ENCODE assay signal across 15 cellular contexts in the genomic region with DNA sequence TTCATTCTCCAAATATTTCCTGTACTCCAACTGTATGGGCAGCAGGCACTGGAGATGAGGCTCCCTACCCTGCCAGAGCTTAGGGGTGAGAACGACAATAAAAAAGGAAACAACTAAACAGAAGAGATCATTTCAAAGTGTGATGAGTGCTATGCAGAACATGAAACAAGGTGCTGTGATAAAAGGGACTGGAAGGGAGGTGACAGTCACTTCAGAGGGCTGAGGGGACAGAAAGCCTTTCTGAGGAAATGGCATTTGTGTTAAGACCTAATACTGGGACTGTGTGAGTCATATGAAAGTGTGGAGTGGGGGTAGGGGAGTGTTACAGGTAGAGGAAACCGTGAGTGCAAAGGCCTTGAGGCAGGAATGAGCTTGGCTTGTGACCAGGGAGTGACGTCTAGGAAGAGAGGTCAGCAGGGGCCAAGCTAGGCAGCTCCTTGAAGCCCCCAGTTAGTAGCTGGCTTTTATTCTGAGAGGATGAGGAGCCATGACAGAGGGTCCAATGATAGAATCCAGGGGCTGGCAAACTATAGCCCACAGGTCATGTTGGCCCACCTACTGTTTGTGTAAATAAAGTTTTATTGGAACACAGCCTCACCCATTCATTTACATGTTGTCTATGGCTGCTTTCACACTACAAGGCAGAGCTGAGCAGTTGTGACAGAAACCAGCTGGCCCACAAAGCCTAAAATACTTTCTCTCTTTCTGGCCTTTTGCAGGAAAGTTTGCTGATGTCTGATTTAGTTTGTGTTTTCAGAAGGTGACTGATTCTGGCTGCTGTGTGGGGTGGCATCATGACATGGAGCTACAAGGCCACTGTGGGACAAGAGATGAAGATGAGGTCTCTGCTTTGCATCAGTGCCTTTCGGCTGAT. TPM values are rescaled to one million over a fixed set of nuclear protein-coding genes. Genes with fewer than 3 reads are reported as not detected.
DNase-seq lines count a peak whose midpoint lies in the region; ATAC-seq and TF ChIP-seq lines count a peak whose summit lies in the region.
"Had no signal": no experiment of that assay in that cellular context is flagged by ENCODE, and none has a peak within 500 bp of the region (broad histone marks: within the 10 kb centered on the region; RNA-seq: fewer than 3 reads in every experiment).

No MANE protein-coding gene starts in this region.

- peaks cover 9 to 12% of the 10 kb centered on the region in 2 donors for H3K4me1 ChIP-seq in lung (ENCODE audit: control insufficient read depth in 2 of 2, insufficient read depth in 2 of 2, low read length in 2 of 2)
- H3K4me1 ChIP-seq: tibial artery had no signal

- H3K27ac Mint-ChIP-seq in type B pancreatic cell = peak overlapping the region; percentile 77
- H3K27ac Mint-ChIP-seq in activated naive CD4-positive, alpha-beta T cell treated with anti-CD3 and anti-CD28 coated beads for 36 hours = no peak overlapping the region
- H3K27ac Mint-ChIP-seq: naive thymus-derived CD8-positive, alpha-beta T cell had no signal

- H3K27me3 Mint-ChIP-seq in activated T-cell treated with anti-CD3 and anti-CD28 coated beads, Interleukin-2, amount 50 U/mL, for 4 hours (ENCODE audit: low read depth) = peaks cover 44% of the 10 kb centered on the region
- no peaks in the 10 kb centered on the region for H3K27me3 Mint-ChIP-seq in type B pancreatic cell
- peaks cover 19% of the 10 kb centered on the region for H3K27me3 Mint-ChIP-seq in activated naive CD4-positive, alpha-beta T cell treated with anti-CD3 and anti-CD28 coated beads for 36 hours (ENCODE audit: low read depth)

- TF ChIP-seq CTCF in epithelial cell of esophagus (IDR thresholded peaks at IDR 0.05; ENCODE audit: insufficient read depth, low read depth, low read length, missing control alignments) = no peak
- TF ChIP-seq CTCF in lung (IDR thresholded peaks at IDR 0.05; ENCODE audit: control extremely low read depth, extremely low read depth) = no peak
- no peak for TF ChIP-seq CTCF in type B pancreatic cell (conservative IDR thresholded peaks at IDR 0.05)

- H3K4me3 Mint-ChIP-seq in activated T-cell treated with anti-CD3 and anti-CD28 coated beads, Interleukin-2, amount 50 U/mL, for 4 hours = no peak overlapping the region
- H3K4me3 Mint-ChIP-seq in type B pancreatic cell = peak overlapping the region; percentile 14
- H3K4me3 Mint-ChIP-seq in activated naive CD4-positive, alpha-beta T cell treated with anti-CD3 and anti-CD28 coated beads for 36 hours = no peak overlapping the region
- H3K4me3 Mint-ChIP-seq: naive thymus-derived CD8-positive, alpha-beta T cell had no signal

- H3K4me1 Mint-ChIP-seq in activated T-cell treated with anti-CD3 and anti-CD28 coated beads, Interleukin-2, amount 50 U/mL, for 4 hours (ENCODE audit: low read depth) = peaks cover 3% of the 10 kb centered on the region
- peaks cover 10% of the 10 kb centered on the region for H3K4me1 Mint-ChIP-seq in type B pancreatic cell (ENCODE audit: unreplicated experiment)
- peaks cover 9% of the 10 kb centered on the region for H3K4me1 Mint-ChIP-seq in activated naive CD4-positive, alpha-beta T cell treated with anti-CD3 and anti-CD28 coated beads for 36 hours (ENCODE audit: low read depth)

- peaks cover 9% of the 10 kb centered on the region for H3K9me3 Mint-ChIP-seq in activated T-cell treated with anti-CD3 and anti-CD28 coated beads, Interleukin-2, amount 50 U/mL, for 4 hours
- peaks cover 5% of the 10 kb centered on the region for H3K9me3 Mint-ChIP-seq in type B pancreatic cell
- H3K9me3 Mint-ChIP-seq in activated naive CD4-positive, alpha-beta T cell treated with anti-CD3 and anti-CD28 coated beads for 36 hours = peaks cover 4% of the 10 kb centered on the region

- H3K27me3 ChIP-seq in lung (ENCODE audit: control insufficient read depth, insufficient read depth) = no peaks in the 10 kb centered on the region

- H3K27ac ChIP-seq in lung (ENCODE audit: low read depth in 1 of 2, low read length in 1 of 2) = peak overlapping the region; percentile 34 to 89
- H3K27ac ChIP-seq: tibial artery had no signal

- WGBS in lung, 2 donors = 43 to 60% methylated on average over 4 of the region's 4 CpGs

- CTCF ChIA-PET in activated naive CD4-positive, alpha-beta T cell treated with anti-CD3 and anti-CD28 coated beads for 36 hours (lab: Charles Lee) = interaction anchor here (0.6 to 1.2 kb wide), 2 partner anchors 17 to 233 kb away, joined by 3 to 4 read pairs; no protein-coding TSS in a partner anchor

- intact Hi-C loops in activated naive CD4-positive, alpha-beta T cell treated with anti-CD3 and anti-CD28 coated beads for 36 hours (cut with micrococcal nuclease) = no loop called here

- no peak for DNase-seq in activated T-cell treated with anti-CD3 and anti-CD28 coated beads, Interleukin-2, amount 50 U/mL, for 4 hours
- DNase-seq in activated T-cell treated with anti-CD3 and anti-CD28 coated beads for 4 hours (no peak), epithelial cell of esophagus (ENCODE audit: low read depth) (peak; percentile 73), lung (ENCODE audit: low spot score) (peak; percentile 53), type B pancreatic cell (ENCODE audit: extremely low spot score, unreplicated experiment) (no peak), NOMO-1 treated with DMSO at 0.1 percent for 48 hours (lab: John Stamatoyannopoulos, UW; ENCODE audit: unreplicated experiment) (no peak), inferior parietal cortex (ENCODE audit: extremely low spot score) (no peak)
- no peak for DNase-seq in activated naive CD4-positive, alpha-beta T cell treated with anti-CD3 and anti-CD28 coated beads for 36 hours
- DNase-seq: ACHN; caudate nucleus; KG1; naive thymus-derived CD8-positive, alpha-beta T cell; NCI-H1694; T-helper 1 cell; tibial artery had no signal

- peaks cover 0 to 2% of the 10 kb centered on the region in 2 donors for H3K9me3 ChIP-seq in lung (ENCODE audit: control insufficient read depth in 2 of 2, insufficient read depth in 1 of 2, low read length in 1 of 2)

- no peak overlapping the region for H3K4me3 ChIP-seq in epithelial cell of esophagus (ENCODE audit: low read length)
- H3K4me3 ChIP-seq in lung = no peak overlapping the region
- H3K4me3 ChIP-seq: tibial artery had no signal

- peaks cover 3% of the 10 kb centered on the region for H3K36me3 Mint-ChIP-seq in activated T-cell treated with anti-CD3 and anti-CD28 coated beads, Interleukin-2, amount 50 U/mL, for 4 hours (ENCODE audit: insufficient read depth)
- peaks cover 12% of the 10 kb centered on the region for H3K36me3 Mint-ChIP-seq in type B pancreatic cell
- peaks cover 4% of the 10 kb centered on the region for H3K36me3 Mint-ChIP-seq in activated naive CD4-positive, alpha-beta T cell treated with anti-CD3 and anti-CD28 coated beads for 36 hours (ENCODE audit: low read depth)

- no peaks in the 10 kb centered on the region for H3K36me3 ChIP-seq in lung (ENCODE audit: control insufficient read depth in 2 of 2, insufficient read depth in 2 of 2, low read length in 2 of 2)
- H3K36me3 ChIP-seq: tibial artery had no signal

- peak; percentile 43 to 46 for ATAC-seq in activated T-cell treated with anti-CD3 and anti-CD28 coated beads, Interleukin-2, amount 50 U/mL, for 4 hours
- no peak for ATAC-seq in lung (ENCODE audit: insufficient read depth, low FRiP score)
- ATAC-seq: naive thymus-derived CD8-positive, alpha-beta T cell had no signal

RNA-seq across cellular contexts. Expression of a gene that starts 56.6 kb away (rescaled TPM):
- 10 to 100 TPM; 19.8 to 21.9 (median 20.9) TPM for total RNA-seq in activated T-cell treated with anti-CD3 and anti-CD28 coated beads, Interleukin-2, amount 50 U/mL, for 4 hours
- total RNA-seq in lung = 10 to 100 TPM in 1 of 2 donors, 1 to 10 TPM in 1; 6.4 to 10.3 TPM
- 1 to 10 TPM; 9.8 to 9.9 TPM for polyA plus RNA-seq in lung
- 11.6 and 12.4 TPM in 2 replicates for total RNA-seq in type B pancreatic cell (ENCODE audit: low replicate concordance)
- total RNA-seq in activated naive CD4-positive, alpha-beta T cell treated with anti-CD3 and anti-CD28 coated beads for 36 hours = 10 to 100 TPM; 26.1 to 26.2 TPM

RNA-seq across cellular contexts. Expression of a gene that starts 56.8 kb away (rescaled TPM):
- 10 to 100 TPM; 20.6 to 25.9 (median 23.5) TPM for total RNA-seq in activated T-cell treated with anti-CD3 and anti-CD28 coated beads, Interleukin-2, amount 50 U/mL, for 4 hours
- total RNA-seq in lung = 10 to 100 TPM; 27.7 to 31.9 TPM
- polyA plus RNA-seq in lung = 10 to 100 TPM; 16.4 to 19.7 TPM
- total RNA-seq in type B pancreatic cell (ENCODE audit: low replicate concordance) = 42.9 and 44.2 TPM in 2 replicates
- total RNA-seq in activated naive CD4-positive, alpha-beta T cell treated with anti-CD3 and anti-CD28 coated beads for 36 hours = 10 to 100 TPM; 39.0 to 39.8 TPM

Comparison
In these comparisons a context has a peak if more than half of its experiments do, and no peak if none do; other contexts are left out.
1. DNase-seq: peak in epithelial cell of esophagus (single experiment) and lung (single experiment); none in activated T-cell treated with anti-CD3 and anti-CD28 coated beads, Interleukin-2, amount 50 U/mL, for 4 hours (single experiment), activated T-cell treated with anti-CD3 and anti-CD28 coated beads for 4 hours (single experiment), type B pancreatic cell (single experiment), NOMO-1 treated with DMSO at 0.1 percent for 48 hours (single experiment), activated naive CD4-positive, alpha-beta T cell treated with anti-CD3 and anti-CD28 coated beads for 36 hours (single experiment) and inferior parietal cortex (single experiment).